Comparison of ENCODE assay signal across 21 cellular contexts in genomic region chr9:7980691-7981289, GRCh38.
A peak's percentile ranks its signal among the peaks of the same experiment; 100 is the strongest.
DNase-seq lines count a peak whose midpoint lies in the region; ATAC-seq, FAIRE-seq and TF ChIP-seq lines count a peak whose summit lies in the region.
"Had no signal": no experiment of that assay in that cellular context is flagged by ENCODE, and none has a peak within 500 bp of the region (broad histone marks: within the 10 kb centered on the region; RNA-seq: fewer than 3 reads in every experiment).

No MANE protein-coding gene starts in this region.

- H3K9me3 ChIP-seq in OCI-LY1 (ENCODE audit: low read length) (no peaks in the 10 kb centered on the region), small intestine (ENCODE audit: control insufficient read depth, low read depth) (no peaks in the 10 kb centered on the region)
- H3K9me3 ChIP-seq: ovary had no signal

- H2AFZ ChIP-seq in OCI-LY1 (ENCODE audit: low read length), result peak overlapping the region; percentile 44; the same call in 1 of the 2 replicates

- H3K79me2 ChIP-seq in OCI-LY1 (ENCODE audit: insufficient read depth, low read length), result no peaks in the 10 kb centered on the region

- H3K27me3 ChIP-seq in OCI-LY1 (ENCODE audit: insufficient read depth, low read length), result no peaks in the 10 kb centered on the region
- no peaks in the 10 kb centered on the region for H3K27me3 ChIP-seq in small intestine (ENCODE audit: control insufficient read depth in 2 of 2, insufficient read depth in 2 of 2, low read length in 2 of 2)
- H3K27me3 ChIP-seq: ovary had no signal

- no peaks in the 10 kb centered on the region for H3K36me3 ChIP-seq in OCI-LY1 (ENCODE audit: insufficient read depth, low read length)
- no peaks in the 10 kb centered on the region for H3K36me3 ChIP-seq in small intestine (ENCODE audit: control insufficient read depth in 2 of 2, insufficient read depth in 2 of 2, low read length in 2 of 2)
- H3K36me3 ChIP-seq: ovary had no signal

- H3K4me3 ChIP-seq in OCI-LY1 (ENCODE audit: low read depth, low read length, poor library complexity, severe bottlenecking), result no peak overlapping the region
- no peak overlapping the region for H3K4me3 ChIP-seq in epithelial cell of proximal tubule (ENCODE audit: low read depth, low read length)
- no peak overlapping the region for H3K4me3 ChIP-seq in small intestine (ENCODE audit: low read depth in 1 of 2, low read length in 2 of 2)
- H3K4me3 ChIP-seq: K562, ovary had no signal

- peak; percentile 16 for DNase-seq in stimulated activated CD4-positive, alpha-beta T cell treated with anti-CD3 and anti-CD28 coated beads, Interleukin-1b, Interleukin-23, amount 100 ng/mL, for 48 hours
- DNase-seq in stimulated activated CD4-positive, alpha-beta T cell treated with anti-CD3 and anti-CD28 coated beads, Interleukin-4, amount 100 ng/mL, for 1 hour, result no peak
- no peak for DNase-seq in epithelial cell of proximal tubule (ENCODE audit: low read depth)
- DNase-seq in superior temporal gyrus (ENCODE audit: extremely low spot score), result peak; percentile 52
- no peak for DNase-seq in small intestine
- DNase-seq in NCI-H1694 (lab: John Stamatoyannopoulos, UW), result no peak
- DNase-seq: activated CD4-positive, alpha-beta T cell treated with anti-CD3 and anti-CD28 coated beads, Interleukin-2, amount 50 U/mL, for 4 hours; activated naive CD4-positive, alpha-beta T cell treated with anti-CD3 and anti-CD28 coated beads, Interleukin-2, amount 50 U/mL, for 16 hours; CD8-positive, alpha-beta memory T cell; effector memory CD4-positive, alpha-beta T cell; naive thymus-derived CD8-positive, alpha-beta T cell; NCI-H2081; ovary; SIG-M5; stimulated activated naive CD8-positive, alpha-beta T cell treated with anti-CD3 and anti-CD28 coated beads, Interleukin-15, Interleukin-2, amounts not matched to agents 100 U/mL and 50 U/mL, for 24 hours; T-cell had no signal

- 75 to 84% (median 83%) methylated on average over 2 of the region's 2 CpGs for WGBS in small intestine, 3 donors

- no peaks in the 10 kb centered on the region for H3K9me2 ChIP-seq in OCI-LY1 (ENCODE audit: low read depth, low read length)

- H3K4me1 ChIP-seq in OCI-LY1 (ENCODE audit: insufficient read depth, low read length, severe bottlenecking), result peaks cover 48% of the 10 kb centered on the region
- no peaks in the 10 kb centered on the region for H3K4me1 ChIP-seq in small intestine (ENCODE audit: control insufficient read depth in 2 of 2, insufficient read depth in 1 of 2, low read depth in 1 of 2, low read length in 1 of 2)

- no peak for FAIRE-seq in small intestine (lab: Jason Lieb, UNC)
- FAIRE-seq: H54, K562 had no signal

- no peaks in the 10 kb centered on the region for H4K20me1 ChIP-seq in OCI-LY1 (ENCODE audit: insufficient read depth, low read length)

- TF ChIP-seq CTCF in OCI-LY1 (IDR thresholded peaks at IDR 0.05; ENCODE audit: low read length) (no peak), epithelial cell of proximal tubule (conservative IDR thresholded peaks at IDR 0.05; ENCODE audit: low read depth, low read length) (peak; percentile 21)

- H3K4me2 ChIP-seq in OCI-LY1 (ENCODE audit: low read length), result no peak overlapping the region

- ATAC-seq in GM21786 (IDR thresholded peaks at IDR 0.05; ENCODE audit: unreplicated experiment), result no peak
- ATAC-seq: K562; naive thymus-derived CD8-positive, alpha-beta T cell; sciatic nerve; stimulated activated naive CD8-positive, alpha-beta T cell treated with anti-CD3 and anti-CD28 coated beads, Interleukin-15, Interleukin-2, amounts not matched to agents 100 U/mL and 50 U/mL, for 24 hours; T-cell had no signal

- H3K9ac ChIP-seq in OCI-LY1 (ENCODE audit: low read length), result no peak overlapping the region

- no peaks in the 10 kb centered on the region for H3F3A ChIP-seq in OCI-LY1 (ENCODE audit: insufficient read depth, low read length)

- no peak overlapping the region for H3K27ac ChIP-seq in OCI-LY1 (ENCODE audit: low read depth, low read length, poor library complexity, severe bottlenecking)
- H3K27ac ChIP-seq in small intestine (ENCODE audit: low read depth in 1 of 2, low read length in 1 of 2), result no peak overlapping the region
- H3K27ac ChIP-seq: ovary had no signal

Comparison
In these comparisons a context has a peak if more than half of its experiments do, and no peak if none do; other contexts are left out.
1. DNase-seq: peak in stimulated activated CD4-positive, alpha-beta T cell treated with anti-CD3 and anti-CD28 coated beads, Interleukin-1b, Interleukin-23, amount 100 ng/mL, for 48 hours (single experiment) and superior temporal gyrus (single experiment); none in stimulated activated CD4-positive, alpha-beta T cell treated with anti-CD3 and anti-CD28 coated beads, Interleukin-4, amount 100 ng/mL, for 1 hour (single experiment), epithelial cell of proximal tubule (single experiment), small intestine (single experiment) and NCI-H1694 (single experiment).